Comparison of ENCODE assay signal across 23 cellular contexts in genomic region chr1:196733091-196733970, GRCh38. TPM values are rescaled to one million over a fixed set of nuclear protein-coding genes. Genes with fewer than 3 reads are reported as not detected.
"Had no signal": no experiment of that assay in that cellular context is flagged by ENCODE, and none has a peak within 500 bp of the region (broad histone marks: within the 10 kb centered on the region; RNA-seq: fewer than 3 reads in every experiment).

No MANE protein-coding gene starts in this region.

- H3K9me3 ChIP-seq: ascending aorta, gastroesophageal sphincter had no signal

- DNase-seq: activated CD4-positive, alpha-beta T cell treated with anti-CD3 and anti-CD28 coated beads for 1 hour; activated CD8-positive, alpha-beta memory T cell treated with anti-CD3 and anti-CD28 coated beads for 24 hours; activated CD8-positive, alpha-beta memory T cell treated with anti-CD3 and anti-CD28 coated beads, Interleukin-2, amount 50 U/mL, for 48 hours; activated effector memory CD4-positive, alpha-beta T cell treated with Interleukin-2 at 50 U/mL for 16 hours; activated naive CD4-positive, alpha-beta T cell treated with anti-CD3 and anti-CD28 coated beads, Interleukin-2, amount 10 ng/mL, durations not matched to agents 7 days and 5 days; activated naive CD8-positive, alpha-beta T cell treated with anti-CD3 and anti-CD28 coated beads, Interleukin-2, amount 50 U/mL, for 24 hours; activated T-cell treated with anti-CD3 and anti-CD28 coated beads, Interleukin-2, amount 50 U/mL, for 48 hours; dermis blood vessel endothelial cell; effector memory CD4-positive, alpha-beta T cell; heart left ventricle; nucleus accumbens; retina; stimulated activated naive CD8-positive, alpha-beta T cell treated with anti-CD3 and anti-CD28 coated beads, Interleukin-15, Interleukin-2, amounts not matched to agents 100 U/mL and 50 U/mL, for 24 hours; substantia nigra; SW 1271; T-helper 2 cell; WERI-Rb-1 had no signal

- H3K4me1 ChIP-seq: ascending aorta, gastroesophageal sphincter, heart left ventricle, tibial nerve had no signal

- H3K36me3 ChIP-seq: WERI-Rb-1 had no signal

- H3K27me3 ChIP-seq: ascending aorta, gastroesophageal sphincter, heart left ventricle, tibial nerve had no signal

- H3K4me3 ChIP-seq: ascending aorta, gastroesophageal sphincter, heart left ventricle, tibial nerve had no signal

- ATAC-seq: activated naive CD8-positive, alpha-beta T cell treated with anti-CD3 and anti-CD28 coated beads, Interleukin-2, amount 50 U/mL, for 24 hours; gastroesophageal sphincter; heart left ventricle; stimulated activated naive CD8-positive, alpha-beta T cell treated with anti-CD3 and anti-CD28 coated beads, Interleukin-15, Interleukin-2, amounts not matched to agents 100 U/mL and 50 U/mL, for 24 hours had no signal

- H3K27ac ChIP-seq: ascending aorta, gastroesophageal sphincter, tibial nerve, WERI-Rb-1 had no signal

RNA-seq across cellular contexts. Expression of gene CFHR3, which starts 41.3 kb away (rescaled TPM):
- total RNA-seq: ascending aorta, cerebellum, dermis blood vessel endothelial cell, endothelial cell of umbilical vein had no signal
- polyA plus RNA-seq: endothelial cell of umbilical vein, fibroblast of lung had no signal
